ENCODE assay signal across 11 cellular contexts in genomic region chr9:89427621-89428221, GRCh38.
DNase-seq lines count a peak whose midpoint lies in the region; ATAC-seq, FAIRE-seq and TF ChIP-seq lines count a peak whose summit lies in the region.
"Had no signal": no experiment of that assay in that cellular context is flagged by ENCODE, and none has a peak within 500 bp of the region (broad histone marks: within the 10 kb centered on the region; RNA-seq: fewer than 3 reads in every experiment).

No MANE protein-coding gene starts in this region.

- peak overlapping the region; percentile 64 for H3K4me3 Mint-ChIP-seq in activated T-cell treated with anti-CD3 and anti-CD28 coated beads, Interleukin-2, amount 50 U/mL, for 24 hours

- no peak overlapping the region for H3K4me3 ChIP-seq in PC-3 (ENCODE audit: low read length)
- H3K4me3 ChIP-seq in HepG2 (replicated peaks in 1 of 3; ENCODE audit: insufficient read depth in 1 of 3, low read depth in 2 of 3, low read length in 3 of 3): no peak overlapping the region
- H3K4me3 ChIP-seq: transverse colon had no signal

- H3K79me2 ChIP-seq in PC-3 (ENCODE audit: low read length) (no peaks in the 10 kb centered on the region), HepG2 (ENCODE audit: insufficient read depth, low read length) (no peaks in the 10 kb centered on the region)

- no peak for TF ChIP-seq RAD21 in HepG2 (CRISPR knock-in tag; IDR thresholded peaks at IDR 0.05)

- H3K27ac Mint-ChIP-seq in activated T-cell treated with anti-CD3 and anti-CD28 coated beads, Interleukin-2, amount 50 U/mL, for 24 hours: peak overlapping the region; percentile 100

- DNase-seq in PC-3 (peak; percentile 42), HepG2 (ENCODE audit: low spot score) (no peak), NCI-H1930 (lab: John Stamatoyannopoulos, UW) (no peak), SK-N-DZ (ENCODE audit: low spot score) (no peak)
- peak; percentile 86 for DNase-seq in activated T-cell treated with anti-CD3 and anti-CD28 coated beads, Interleukin-2, amount 50 U/mL, for 24 hours
- peak; percentile 82 for DNase-seq in stimulated activated naive CD4-positive, alpha-beta T cell treated with Interleukin-2 at 50 U/mL for 16 hours (lab: John Stamatoyannopoulos, UW)
- DNase-seq: midbrain, SHP77, transverse colon had no signal

- no peaks in the 10 kb centered on the region for H3K27me3 Mint-ChIP-seq in activated T-cell treated with anti-CD3 and anti-CD28 coated beads, Interleukin-2, amount 50 U/mL, for 24 hours

- H3K9me2 ChIP-seq in PC-3 (replicated peaks; ENCODE audit: low read length): no peaks in the 10 kb centered on the region

- H3K9me3 ChIP-seq in PC-3 (ENCODE audit: low read length) (no peaks in the 10 kb centered on the region), HepG2 (ENCODE audit: low read length) (no peaks in the 10 kb centered on the region)
- H3K9me3 ChIP-seq: transverse colon had no signal

- peaks cover 84% of the 10 kb centered on the region for H3K36me3 Mint-ChIP-seq in activated T-cell treated with anti-CD3 and anti-CD28 coated beads, Interleukin-2, amount 50 U/mL, for 24 hours (ENCODE audit: low read depth)

- ATAC-seq in PC-3 (no peak; the same call in 1 of the 2 replicates), HepG2 (peak; percentile 75), HG03565 (IDR thresholded peaks at IDR 0.05; ENCODE audit: unreplicated experiment) (no peak)

- H4K20me1 ChIP-seq in PC-3 (ENCODE audit: low read length) (no peaks in the 10 kb centered on the region), HepG2 (ENCODE audit: insufficient read depth, low read length) (no peaks in the 10 kb centered on the region)

- no peak for TF ChIP-seq CTCF in PC-3 (conservative IDR thresholded peaks at IDR 0.05; ENCODE audit: low read depth, low read length)
- no peak for TF ChIP-seq CTCF in HepG2 (CRISPR knock-in tag; IDR thresholded peaks at IDR 0.05)

- H3F3A ChIP-seq in PC-3 (ENCODE audit: low read length, unreplicated experiment): no peaks in the 10 kb centered on the region

- H3K9ac ChIP-seq in PC-3 (ENCODE audit: low read length) (no peak overlapping the region), HepG2 (ENCODE audit: insufficient read depth, low read depth, low read length) (no peak overlapping the region)

- H3K9me3 Mint-ChIP-seq in activated T-cell treated with anti-CD3 and anti-CD28 coated beads, Interleukin-2, amount 50 U/mL, for 24 hours: peaks cover 10% of the 10 kb centered on the region

- H3K36me3 ChIP-seq in PC-3 (ENCODE audit: low read depth, low read length) (no peaks in the 10 kb centered on the region), HepG2 (replicated peaks in 1 of 2; ENCODE audit: control insufficient read depth in 1 of 2, insufficient read depth in 2 of 2, low read length in 2 of 2) (no peaks in the 10 kb centered on the region)
- H3K36me3 ChIP-seq: transverse colon had no signal

- CTCF ChIA-PET in PC-3 (lab: Charles Lee) (no interaction called here), HepG2 (lab: Yijun Ruan, JAX; ENCODE audit: low intra/inter-chr PET ratio, low total read pairs) (no interaction called here)

- intact Hi-C loops in PC-3 (cut with micrococcal nuclease): no loop called here
- intact Hi-C loops in HepG2 (cut with micrococcal nuclease; ENCODE audit: unreplicated experiment): no loop called here

- H3K27ac ChIP-seq in PC-3 (ENCODE audit: low read length) (no peak overlapping the region), HepG2 (ENCODE audit: extremely low read length, insufficient read depth, low read length) (no peak overlapping the region)

- WGBS in HepG2 (ENCODE audit: low lambda C conversion rate): 22% methylated on average over 5 of the region's 17 CpGs

- H3K4me2 ChIP-seq in PC-3 (ENCODE audit: low read length): no peak overlapping the region
- H3K4me2 ChIP-seq in HepG2 (ENCODE audit: low read depth, low read length): no peak overlapping the region

- no peak for TF ChIP-seq EP300 in HepG2 (IDR thresholded peaks at IDR 0.05; ENCODE audit: low read depth in 2 of 2, low read length in 2 of 2)
- TF ChIP-seq EP300 in HepG2 (CRISPR knock-in tag; IDR thresholded peaks at IDR 0.05; ENCODE audit: borderline replicate concordance): no peak

- H2AFZ ChIP-seq in PC-3 (ENCODE audit: low read length) (no peak overlapping the region), HepG2 (ENCODE audit: low read length) (no peak overlapping the region)

- BruUV-seq in PC-3 (replicated peaks; lab: Mats Ljungman, UMichigan) (no TSS peak), HepG2 (replicated peaks; lab: Mats Ljungman, UMichigan) (no TSS peak)

- POLR2A ChIA-PET in PC-3 (lab: Charles Lee; ENCODE audit: unreplicated experiment): no interaction called here
- POLR2A ChIA-PET in HepG2 (lab: Yijun Ruan, JAX): no interaction called here

- in situ Hi-C loops in HepG2 (cut with HindIII; ENCODE audit: extremely low pct_ligation_motif_present, low pct_unique_long_range_greater_than_20kb): no loop called here

- peaks cover 100% of the 10 kb centered on the region for H3K4me1 Mint-ChIP-seq in activated T-cell treated with anti-CD3 and anti-CD28 coated beads, Interleukin-2, amount 50 U/mL, for 24 hours (ENCODE audit: low read depth)

- H3K4me1 ChIP-seq in PC-3 (ENCODE audit: insufficient read depth, low read length) (peaks cover 15% of the 10 kb centered on the region), HepG2 (ENCODE audit: insufficient read depth, low read length) (peaks cover 8% of the 10 kb centered on the region)

- H3K27me3 ChIP-seq in PC-3 (ENCODE audit: low read length): no peaks in the 10 kb centered on the region
- H3K27me3 ChIP-seq in HepG2 (ENCODE audit: control insufficient read depth in 1 of 2, insufficient read depth in 2 of 2, low read length in 2 of 2): peaks cover 1 to 8% of the 10 kb centered on the region in 2 experiments; a peak in 2 of 5 replicates
- H3K27me3 ChIP-seq: transverse colon had no signal

- no peak for TF ChIP-seq POLR2A in HepG2 (IDR thresholded peaks at IDR 0.05; ENCODE audit: insufficient read depth in 1 of 2, low read depth in 2 of 2, low read length in 2 of 2)

- FAIRE-seq in HepG2 (lab: Jason Lieb, UNC): no peak
- FAIRE-seq: endothelial cell of umbilical vein had no signal

TF ChIP-seq in HepG2, 621 proteins besides CTCF, POLR2A, EP300 and RAD21:
- TF ChIP-seq, protein P1, sequence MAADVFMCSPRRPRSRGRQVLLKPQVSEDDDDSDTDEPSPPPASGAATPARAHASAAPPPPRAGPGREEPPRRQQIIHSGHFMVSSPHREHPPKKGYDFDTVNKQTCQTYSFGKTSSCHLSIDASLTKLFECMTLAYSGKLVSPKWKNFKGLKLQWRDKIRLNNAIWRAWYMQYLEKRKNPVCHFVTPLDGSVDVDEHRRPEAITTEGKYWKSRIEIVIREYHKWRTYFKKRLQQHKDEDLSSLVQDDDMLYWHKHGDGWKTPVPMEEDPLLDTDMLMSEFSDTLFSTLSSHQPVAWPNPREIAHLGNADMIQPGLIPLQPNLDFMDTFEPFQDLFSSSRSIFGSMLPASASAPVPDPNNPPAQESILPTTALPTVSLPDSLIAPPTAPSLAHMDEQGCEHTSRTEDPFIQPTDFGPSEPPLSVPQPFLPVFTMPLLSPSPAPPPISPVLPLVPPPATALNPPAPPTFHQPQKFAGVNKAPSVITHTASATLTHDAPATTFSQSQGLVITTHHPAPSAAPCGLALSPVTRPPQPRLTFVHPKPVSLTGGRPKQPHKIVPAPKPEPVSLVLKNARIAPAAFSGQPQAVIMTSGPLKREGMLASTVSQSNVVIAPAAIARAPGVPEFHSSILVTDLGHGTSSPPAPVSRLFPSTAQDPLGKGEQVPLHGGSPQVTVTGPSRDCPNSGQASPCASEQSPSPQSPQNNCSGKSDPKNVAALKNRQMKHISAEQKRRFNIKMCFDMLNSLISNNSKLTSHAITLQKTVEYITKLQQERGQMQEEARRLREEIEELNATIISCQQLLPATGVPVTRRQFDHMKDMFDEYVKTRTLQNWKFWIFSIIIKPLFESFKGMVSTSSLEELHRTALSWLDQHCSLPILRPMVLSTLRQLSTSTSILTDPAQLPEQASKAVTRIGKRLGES (CRISPR knock-in tag; IDR thresholded peaks at IDR 0.05; ENCODE audit: borderline replicate concordance): no peak
- TF ChIP-seq, protein P2, sequence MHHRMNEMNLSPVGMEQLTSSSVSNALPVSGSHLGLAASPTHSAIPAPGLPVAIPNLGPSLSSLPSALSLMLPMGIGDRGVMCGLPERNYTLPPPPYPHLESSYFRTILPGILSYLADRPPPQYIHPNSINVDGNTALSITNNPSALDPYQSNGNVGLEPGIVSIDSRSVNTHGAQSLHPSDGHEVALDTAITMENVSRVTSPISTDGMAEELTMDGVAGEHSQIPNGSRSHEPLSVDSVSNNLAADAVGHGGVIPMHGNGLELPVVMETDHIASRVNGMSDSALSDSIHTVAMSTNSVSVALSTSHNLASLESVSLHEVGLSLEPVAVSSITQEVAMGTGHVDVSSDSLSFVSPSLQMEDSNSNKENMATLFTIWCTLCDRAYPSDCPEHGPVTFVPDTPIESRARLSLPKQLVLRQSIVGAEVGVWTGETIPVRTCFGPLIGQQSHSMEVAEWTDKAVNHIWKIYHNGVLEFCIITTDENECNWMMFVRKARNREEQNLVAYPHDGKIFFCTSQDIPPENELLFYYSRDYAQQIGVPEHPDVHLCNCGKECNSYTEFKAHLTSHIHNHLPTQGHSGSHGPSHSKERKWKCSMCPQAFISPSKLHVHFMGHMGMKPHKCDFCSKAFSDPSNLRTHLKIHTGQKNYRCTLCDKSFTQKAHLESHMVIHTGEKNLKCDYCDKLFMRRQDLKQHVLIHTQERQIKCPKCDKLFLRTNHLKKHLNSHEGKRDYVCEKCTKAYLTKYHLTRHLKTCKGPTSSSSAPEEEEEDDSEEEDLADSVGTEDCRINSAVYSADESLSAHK (CRISPR knock-in tag; IDR thresholded peaks at IDR 0.05; ENCODE audit: borderline replicate concordance): no peak
- TF ChIP-seq MNT (IDR thresholded peaks at IDR 0.05): 0 out of 2 replicates have a peak, but pooled peaks have one; percentile 18
TF ChIP-seq in HepG2: peak in this region for 1.

Comparison
In these comparisons a context has a peak if more than half of its experiments do, and no peak if none do; other contexts are left out.
1. DNase-seq: peak in PC-3 (single experiment), activated T-cell treated with anti-CD3 and anti-CD28 coated beads, Interleukin-2, amount 50 U/mL, for 24 hours (single experiment) and stimulated activated naive CD4-positive, alpha-beta T cell treated with Interleukin-2 at 50 U/mL for 16 hours (single experiment); none in HepG2 (single experiment), NCI-H1930 (0 of 2) and SK-N-DZ (single experiment).